18 cellular contexts compared by ENCODE assay signal in genomic region chr11:2250041-2250440, GRCh38. TPM values are rescaled to one million over a fixed set of nuclear protein-coding genes. Genes with fewer than 3 reads are reported as not detected.
DNase-seq lines count a peak whose midpoint lies in the region; ATAC-seq, FAIRE-seq and TF ChIP-seq lines count a peak whose summit lies in the region.
"Had no signal": no experiment of that assay in that cellular context is flagged by ENCODE, and none has a peak within 500 bp of the region (broad histone marks: within the 10 kb centered on the region; RNA-seq: fewer than 3 reads in every experiment).

No MANE protein-coding gene starts in this region.

- H2BK15ac ChIP-seq in H1 (ENCODE audit: low read length) = no peak overlapping the region

- TF ChIP-seq RAD21 in H1 (IDR thresholded peaks at IDR 0.05 in 1 of 2, conservative IDR thresholded peaks at IDR 0.05 in 1 of 2; ENCODE audit: low read depth in 2 of 2, low read length in 2 of 2) = no peak

- no peak overlapping the region for H3K4ac ChIP-seq in H1 (replicated peaks; ENCODE audit: insufficient read length, low read depth, low read length)

- H3K79me2 ChIP-seq in H1 (ENCODE audit: control insufficient read depth in 1 of 2, insufficient read depth in 2 of 2, low read length in 2 of 2) (no peaks in the 10 kb centered on the region), osteoblast (ENCODE audit: insufficient read depth, low read length) (no peaks in the 10 kb centered on the region)

- no peak for FAIRE-seq in H1 (lab: Jason Lieb, UNC)

- no peak overlapping the region for H2BK120ac ChIP-seq in H1 (replicated peaks; ENCODE audit: low read depth, low read length)

- WGBS in H1 (ENCODE audit: extremely low coverage in 1 of 2, insufficient coverage in 1 of 2, insufficient read length in 1 of 2, insufficient replicate concordance in 2 of 2, low coverage in 1 of 2, low lambda C conversion rate in 2 of 2, missing lambda C conversion rate in 1 of 2), 2 experiments = 79% methylated on average over 9 of the region's 9 CpGs; no CpG with 5 or more reads in 1 of the 2 experiments

- TF ChIP-seq POLR2A in H1 (IDR thresholded peaks at IDR 0.05; ENCODE audit: control extremely low read depth in 1 of 2, low read depth in 2 of 2, low read length in 2 of 2) = no peak

- H2AK5ac ChIP-seq in H1 (ENCODE audit: low read depth, low read length) = no peak overlapping the region

- H2BK5ac ChIP-seq in H1 (ENCODE audit: low read depth, low read length) = no peak overlapping the region

- ATAC-seq in activated CD8-positive, alpha-beta memory T cell treated with anti-CD3 and anti-CD28 coated beads, Interleukin-2, amount 10 ng/mL, durations not matched to agents 7 days and 5 days = no peak
- no peak for ATAC-seq in effector memory CD8-positive, alpha-beta T cell (replicated peaks)
- ATAC-seq: GM23338 had no signal

- no peak overlapping the region for H2AFZ ChIP-seq in H1 (ENCODE audit: low read length)
- H2AFZ ChIP-seq in osteoblast (ENCODE audit: low read length) = no peak overlapping the region
- H2AFZ ChIP-seq: GM23338 had no signal

- POLR2A ChIA-PET in H1 (lab: Charles Lee; ENCODE audit: partially characterized antibody) = no interaction called here

- no peak overlapping the region for H3K4me3 Mint-ChIP-seq in activated CD8-positive, alpha-beta memory T cell treated with anti-CD3 and anti-CD28 coated beads, Interleukin-2, amount 10 ng/mL, durations not matched to agents 7 days and 5 days
- no peak overlapping the region for H3K4me3 Mint-ChIP-seq in effector memory CD8-positive, alpha-beta T cell
- H3K4me3 Mint-ChIP-seq: CD4-positive, CD25-positive, alpha-beta regulatory T cell; GM23338; H9; IgD-negative memory B cell had no signal

- TF ChIP-seq CTCF in H1 (IDR thresholded peaks at IDR 0.05; ENCODE audit: control extremely low read depth in 1 of 3, insufficient read depth in 1 of 3, low read depth in 1 of 3, low read length in 3 of 3) = no peak
- no peak for TF ChIP-seq CTCF in osteoblast (IDR thresholded peaks at IDR 0.05; ENCODE audit: extremely low read depth, low read depth, low read length)

- H3K4me1 Mint-ChIP-seq in activated CD8-positive, alpha-beta memory T cell treated with anti-CD3 and anti-CD28 coated beads, Interleukin-2, amount 10 ng/mL, durations not matched to agents 7 days and 5 days = no peaks in the 10 kb centered on the region
- no peaks in the 10 kb centered on the region for H3K4me1 Mint-ChIP-seq in effector memory CD8-positive, alpha-beta T cell (ENCODE audit: low read depth in 2 of 2)
- H3K4me1 Mint-ChIP-seq: CD4-positive, CD25-positive, alpha-beta regulatory T cell; GM23338; H9; IgD-negative memory B cell had no signal

- H3K56ac ChIP-seq in H1 (replicated peaks; ENCODE audit: insufficient read length, low read depth, low read length) = no peak overlapping the region

- no peak overlapping the region for H3K14ac ChIP-seq in H1 (ENCODE audit: insufficient read length)

- no peak overlapping the region for H3K27ac ChIP-seq in H1 (ENCODE audit: low read depth, low read length)
- H3K27ac ChIP-seq in osteoblast (ENCODE audit: low read depth, low read length) = no peak overlapping the region
- H3K27ac ChIP-seq: 22Rv1 had no signal

- no peak overlapping the region for H3K23ac ChIP-seq in H1 (ENCODE audit: insufficient read length)

- peak; percentile 41 for DNase-seq in activated CD8-positive, alpha-beta memory T cell treated with anti-CD3 and anti-CD28 coated beads for 24 hours
- no peak for DNase-seq in activated CD8-positive, alpha-beta memory T cell treated with anti-CD3 and anti-CD28 coated beads, Interleukin-2, amount 10 ng/mL, durations not matched to agents 7 days and 5 days
- DNase-seq in H1 (ENCODE audit: low read depth in 1 of 2, low spot score in 2 of 2) (no peak), osteoblast (ENCODE audit: insufficient read length, low spot score, missing footprints) (peak; percentile 14), NCI-H1930 (lab: John Stamatoyannopoulos, UW) (no peak), globus pallidus (ENCODE audit: low spot score) (no peak)
- no peak for DNase-seq in effector memory CD8-positive, alpha-beta T cell
- DNase-seq: Calu3; CD4-positive, CD25-positive, alpha-beta regulatory T cell; DMS 273 treated with DMSO at 0.1 percent for 48 hours had no signal

- no peaks in the 10 kb centered on the region for H3K9me3 ChIP-seq in H1 (ENCODE audit: insufficient read depth in 2 of 2, low read depth in 1 of 2, low read length in 1 of 2)
- no peaks in the 10 kb centered on the region for H3K9me3 ChIP-seq in osteoblast (ENCODE audit: low read depth, low read length)

- no peak overlapping the region for H3K27ac Mint-ChIP-seq in activated CD8-positive, alpha-beta memory T cell treated with anti-CD3 and anti-CD28 coated beads, Interleukin-2, amount 10 ng/mL, durations not matched to agents 7 days and 5 days
- peak overlapping the region in 1 of 2 donors; percentile 38 for H3K27ac Mint-ChIP-seq in effector memory CD8-positive, alpha-beta T cell
- H3K27ac Mint-ChIP-seq: CD4-positive, CD25-positive, alpha-beta regulatory T cell; GM23338; IgD-negative memory B cell had no signal

- no peaks in the 10 kb centered on the region for H3K9me3 Mint-ChIP-seq in activated CD8-positive, alpha-beta memory T cell treated with anti-CD3 and anti-CD28 coated beads, Interleukin-2, amount 10 ng/mL, durations not matched to agents 7 days and 5 days (ENCODE audit: low read depth)
- H3K9me3 Mint-ChIP-seq in effector memory CD8-positive, alpha-beta T cell = no peaks in the 10 kb centered on the region
- H3K9me3 Mint-ChIP-seq: GM23338 had no signal

- H3K9ac ChIP-seq in H1 (replicated peaks in 1 of 4; ENCODE audit: extremely low read depth in 1 of 4, low read depth in 3 of 4, low read length in 3 of 4) = no peak overlapping the region

- CTCF ChIA-PET in activated CD8-positive, alpha-beta memory T cell treated with anti-CD3 and anti-CD28 coated beads, Interleukin-2, amount 10 ng/mL, durations not matched to agents 7 days and 5 days (lab: Charles Lee) = interaction anchor here (0.8 kb wide), 1 partner anchor 283 kb away, joined by 3 read pairs; no protein-coding TSS in a partner anchor
- CTCF ChIA-PET in H1 (lab: Charles Lee; ENCODE audit: partially characterized antibody) = interaction anchor here (0.9 to 1.7 kb wide), 5 partner anchors 26 to 281 kb away, joined by 3 to 4 read pairs (median 3); no protein-coding TSS in a partner anchor

- no peaks in the 10 kb centered on the region for H3K36me3 ChIP-seq in H1 (ENCODE audit: control insufficient read depth in 2 of 4, insufficient read depth in 4 of 4, low read length in 3 of 4)
- H3K36me3 ChIP-seq in osteoblast (ENCODE audit: insufficient read depth, low read length) = no peaks in the 10 kb centered on the region

- H4K20me1 ChIP-seq in H1 (replicated peaks in 1 of 2; ENCODE audit: control insufficient read depth in 1 of 2, insufficient read depth in 2 of 2, low read length in 2 of 2) = no peaks in the 10 kb centered on the region
- H4K20me1 ChIP-seq in osteoblast (ENCODE audit: insufficient read depth, low read length) = no peaks in the 10 kb centered on the region

- H2BK20ac ChIP-seq in H1 (ENCODE audit: low read length) = no peak overlapping the region

- H3K4me3 ChIP-seq in H1 (ENCODE audit: extremely low read depth in 1 of 4, insufficient read depth in 2 of 4, low read depth in 3 of 4, low read length in 4 of 4) = no peak overlapping the region
- H3K4me3 ChIP-seq in osteoblast (ENCODE audit: insufficient read depth, low read length) = no peak overlapping the region
- H3K4me3 ChIP-seq: GM23338 had no signal

- H3K23me2 ChIP-seq in H1 (ENCODE audit: low read depth, low read length) = no peaks in the 10 kb centered on the region

- H4K5ac ChIP-seq in H1 (ENCODE audit: insufficient read length, low read depth, low read length) = no peak overlapping the region

- H4K91ac ChIP-seq in H1 (replicated peaks; ENCODE audit: insufficient read length, low read length) = no peak overlapping the region

- H3K4me1 ChIP-seq in H1 (replicated peaks in 1 of 4; ENCODE audit: control insufficient read depth in 3 of 4, insufficient read depth in 4 of 4, low read length in 3 of 4) (no peaks in the 10 kb centered on the region), osteoblast (ENCODE audit: insufficient read depth, low read length) (no peaks in the 10 kb centered on the region)

- no peak overlapping the region for H3K18ac ChIP-seq in H1 (ENCODE audit: extremely low read depth, low read length)

- TF ChIP-seq EP300 in H1 (IDR thresholded peaks at IDR 0.05; ENCODE audit: borderline replicate concordance in 1 of 2, low read depth in 2 of 2, low read length in 2 of 2) = no peak

- H3K79me1 ChIP-seq in H1 (ENCODE audit: low read depth, low read length) = no peaks in the 10 kb centered on the region

- H2BK12ac ChIP-seq in H1 (ENCODE audit: low read depth, low read length) = no peak overlapping the region

- H4K8ac ChIP-seq in H1 (ENCODE audit: extremely low read depth, insufficient read depth, low read length) = peak overlapping the region; percentile 71; the same call in 1 of the 2 replicates

- no peaks in the 10 kb centered on the region for H3K36me3 Mint-ChIP-seq in activated CD8-positive, alpha-beta memory T cell treated with anti-CD3 and anti-CD28 coated beads, Interleukin-2, amount 10 ng/mL, durations not matched to agents 7 days and 5 days
- H3K36me3 Mint-ChIP-seq in effector memory CD8-positive, alpha-beta T cell (ENCODE audit: insufficient read depth) = no peaks in the 10 kb centered on the region
- H3K36me3 Mint-ChIP-seq: CD4-positive, CD25-positive, alpha-beta regulatory T cell; IgD-negative memory B cell had no signal

- H3K27me3 ChIP-seq in H1 (replicated peaks in 1 of 4; ENCODE audit: control insufficient read depth in 3 of 4, extremely low read depth in 1 of 4, insufficient read depth in 3 of 4, low read length in 3 of 4) (no peaks in the 10 kb centered on the region; a peak in 2 of 7 replicates), osteoblast (ENCODE audit: insufficient read depth, low read length) (peaks cover 9% of the 10 kb centered on the region)

- H3K27me3 Mint-ChIP-seq in activated CD8-positive, alpha-beta memory T cell treated with anti-CD3 and anti-CD28 coated beads, Interleukin-2, amount 10 ng/mL, durations not matched to agents 7 days and 5 days = peaks cover 25% of the 10 kb centered on the region
- peaks cover 12 to 14% of the 10 kb centered on the region in 2 donors for H3K27me3 Mint-ChIP-seq in effector memory CD8-positive, alpha-beta T cell

- H3K4me2 ChIP-seq in H1 (ENCODE audit: insufficient read depth in 1 of 2, low read depth in 2 of 2, low read length in 2 of 2) (no peak overlapping the region), osteoblast (ENCODE audit: insufficient read depth, low read length) (no peak overlapping the region)
- H3K4me2 ChIP-seq: GM23338 had no signal

RNA-seq across cellular contexts. Expression of gene ASCL2, which starts 20.3 kb away (rescaled TPM):
- total RNA-seq in activated CD8-positive, alpha-beta memory T cell treated with anti-CD3 and anti-CD28 coated beads, Interleukin-2, amount 10 ng/mL, durations not matched to agents 7 days and 5 days = under 1 TPM; 0.12 to 0.15 TPM
- total RNA-seq in H1 (2021; fragmentation: NEBNext Ultra II Directional; extraction: Animal tissue kit (Norgen Biotek cat#: 25700)) = 0.23 and 0.56 TPM in 2 replicates
- 0.41 and 0.51 TPM in 2 replicates for polyA plus RNA-seq in H1 (2011; rRNA removed)
- polyA plus RNA-seq in H1 (2011; cell fraction: cytosol; rRNA removed) = 0.34 TPM
- polyA plus RNA-seq in H1 (2011; cell fraction: nucleus; rRNA removed) = 0.34 TPM
- polyA plus RNA-seq in H1 (2012, experiment 1 of 2) = 0.15 to 0.42 TPM (median 0.37 TPM) in 3 of 4 replicates, not detected in the other
- polyA plus RNA-seq in H1 (2012, experiment 2 of 2) = 0.08 TPM
- polyA plus RNA-seq in H1 (2013, experiment 1 of 2) = 0.26 TPM
- 0.42 TPM for polyA plus RNA-seq in H1 (2013, experiment 2 of 2)
- polyA minus RNA-seq in H1 (2011; rRNA and poly(A)+ RNA removed) = 0.13 TPM in 1 of 2 replicates, not detected in the other
- 0.59 TPM for polyA minus RNA-seq in H1 (2011; cell fraction: cytosol; rRNA and poly(A)+ RNA removed)
- polyA minus RNA-seq in H1 (2011; cell fraction: nucleus; rRNA and poly(A)+ RNA removed) = 0.40 TPM
- not detected in 2 replicates for total RNA-seq in osteoblast
- total RNA-seq: A673, Calu3, Daoy, HT1080 had no signal
- polyA plus RNA-seq: BJ had no signal

RNA-seq across cellular contexts. Expression of gene C11orf21, which starts 51.7 kb away (rescaled TPM):
- total RNA-seq in activated CD8-positive, alpha-beta memory T cell treated with anti-CD3 and anti-CD28 coated beads, Interleukin-2, amount 10 ng/mL, durations not matched to agents 7 days and 5 days = 10 to 100 TPM; 28.3 to 49.2 TPM
- total RNA-seq in H1 (2021; fragmentation: NEBNext Ultra II Directional; extraction: Animal tissue kit (Norgen Biotek cat#: 25700)) = not detected in 2 replicates
- polyA plus RNA-seq in H1 (2011; rRNA removed) = not detected in 2 replicates
- polyA plus RNA-seq in H1 (2011; cell fraction: cytosol; rRNA removed) = not detected
- not detected for polyA plus RNA-seq in H1 (2011; cell fraction: nucleus; rRNA removed)
- not detected in 4 replicates for polyA plus RNA-seq in H1 (2012, experiment 1 of 2)
- polyA plus RNA-seq in H1 (2012, experiment 2 of 2) = not detected
- polyA plus RNA-seq in H1 (2013, experiment 1 of 2) = not detected
- polyA plus RNA-seq in H1 (2013, experiment 2 of 2) = not detected
- not detected in 2 replicates for polyA minus RNA-seq in H1 (2011; rRNA and poly(A)+ RNA removed)
- not detected for polyA minus RNA-seq in H1 (2011; cell fraction: cytosol; rRNA and poly(A)+ RNA removed)
- polyA minus RNA-seq in H1 (2011; cell fraction: nucleus; rRNA and poly(A)+ RNA removed) = not detected
- total RNA-seq in osteoblast = 0.29 and 0.36 TPM in 2 replicates
- total RNA-seq: A673, Calu3, GM23338, H9 had no signal
- polyA plus RNA-seq: BJ, GM23338 had no signal

RNA-seq across cellular contexts. Expression of gene TSPAN32, which starts 51.8 kb away (rescaled TPM):
- 10 to 100 TPM; 20.5 to 41.4 TPM for total RNA-seq in activated CD8-positive, alpha-beta memory T cell treated with anti-CD3 and anti-CD28 coated beads, Interleukin-2, amount 10 ng/mL, durations not matched to agents 7 days and 5 days
- total RNA-seq in H1 (2021; fragmentation: NEBNext Ultra II Directional; extraction: Animal tissue kit (Norgen Biotek cat#: 25700)) = not detected in 2 replicates
- not detected in 2 replicates for polyA plus RNA-seq in H1 (2011; rRNA removed)
- polyA plus RNA-seq in H1 (2011; cell fraction: cytosol; rRNA removed) = not detected
- polyA plus RNA-seq in H1 (2011; cell fraction: nucleus; rRNA removed) = not detected
- polyA plus RNA-seq in H1 (2012, experiment 1 of 2) = 0.13 to 0.16 TPM in 2 of 4 replicates, not detected in the others
- not detected for polyA plus RNA-seq in H1 (2012, experiment 2 of 2)
- polyA plus RNA-seq in H1 (2013, experiment 1 of 2) = not detected
- not detected for polyA plus RNA-seq in H1 (2013, experiment 2 of 2)
- not detected in 2 replicates for polyA minus RNA-seq in H1 (2011; rRNA and poly(A)+ RNA removed)
- polyA minus RNA-seq in H1 (2011; cell fraction: cytosol; rRNA and poly(A)+ RNA removed) = not detected
- polyA minus RNA-seq in H1 (2011; cell fraction: nucleus; rRNA and poly(A)+ RNA removed) = not detected
- total RNA-seq in osteoblast = 0.59 and 1.4 TPM in 2 replicates
- total RNA-seq: A673, Calu3, Daoy, GM23338, H9 had no signal
- polyA plus RNA-seq: GM23338 had no signal

Comparison
In these comparisons a context has a peak if more than half of its experiments do, and no peak if none do; other contexts are left out.
1. DNase-seq: peak in activated CD8-positive, alpha-beta memory T cell treated with anti-CD3 and anti-CD28 coated beads for 24 hours (single experiment) and osteoblast (single experiment); none in activated CD8-positive, alpha-beta memory T cell treated with anti-CD3 and anti-CD28 coated beads, Interleukin-2, amount 10 ng/mL, durations not matched to agents 7 days and 5 days (single experiment), H1 (0 of 2), effector memory CD8-positive, alpha-beta T cell (0 of 3), NCI-H1930 (0 of 2) and globus pallidus (single experiment).
2. RNA of gene C11orf21, which starts 51.7 kb away (total RNA-seq): 28.3 to 49.2 TPM in activated CD8-positive, alpha-beta memory T cell treated with anti-CD3 and anti-CD28 coated beads, Interleukin-2, amount 10 ng/mL, durations not matched to agents 7 days and 5 days; 0.29 to 0.36 TPM in osteoblast and not detected in H1; every median in the first group is over 10 times any median in the second.